In genomic region chr3:101963902-101964362, GRCh38 we compare ENCODE assay signal across 10 cellular contexts.
DNase-seq lines count a peak whose midpoint lies in the region; ATAC-seq and TF ChIP-seq lines count a peak whose summit lies in the region.
"Had no signal": no experiment of that assay in that cellular context is flagged by ENCODE, and none has a peak within 500 bp of the region (broad histone marks: within the 10 kb centered on the region; RNA-seq: fewer than 3 reads in every experiment).

No MANE protein-coding gene starts in this region.

- no peaks in the 10 kb centered on the region for H3K27me3 Mint-ChIP-seq in activated CD4-positive, alpha-beta memory T cell treated with anti-CD3 and anti-CD28 coated beads for 36 hours
- peaks cover 6% of the 10 kb centered on the region for H3K27me3 Mint-ChIP-seq in activated CD4-positive, alpha-beta memory T cell treated with anti-CD3 and anti-CD28 coated beads, Interleukin-2, amount 10 ng/mL, durations not matched to agents 7 days and 5 days

- H3K79me2 ChIP-seq in SK-N-SH (ENCODE audit: insufficient read depth) = no peaks in the 10 kb centered on the region

- H3K4me1 ChIP-seq in SK-N-SH (ENCODE audit: control insufficient read depth in 1 of 2, insufficient read depth in 2 of 2, low read depth in 1 of 2, low read length in 1 of 2) (no peaks in the 10 kb centered on the region), esophagus squamous epithelium (peaks cover 0 to 38% (median 4%) of the 10 kb centered on the region in 3 donors)
- H3K4me1 ChIP-seq: upper lobe of left lung had no signal

- peak; percentile 29 to 57; a peak in 1 of 4 replicates for TF ChIP-seq EP300 in SK-N-SH (IDR thresholded peaks at IDR 0.05; ENCODE audit: borderline replicate concordance in 1 of 2, low read depth in 1 of 2, low read length in 1 of 2)

- no peak overlapping the region for H3K4me3 Mint-ChIP-seq in activated CD4-positive, alpha-beta memory T cell treated with anti-CD3 and anti-CD28 coated beads for 36 hours
- H3K4me3 Mint-ChIP-seq in activated CD4-positive, alpha-beta memory T cell treated with anti-CD3 and anti-CD28 coated beads, Interleukin-2, amount 10 ng/mL, durations not matched to agents 7 days and 5 days = no peak overlapping the region
- no peak overlapping the region for H3K4me3 Mint-ChIP-seq in stimulated activated effector memory CD8-positive, alpha-beta T cell treated with anti-CD3 and anti-CD28 coated beads, Interleukin-12 subunit alpha, Interleukin-12 subunit beta, amount 100 ng/mL, for 72 hours

- DNase-seq in activated CD4-positive, alpha-beta memory T cell treated with anti-CD3 and anti-CD28 coated beads for 36 hours = peak; percentile 60
- no peak for DNase-seq in activated CD4-positive, alpha-beta memory T cell treated with anti-CD3 and anti-CD28 coated beads, Interleukin-2, amount 10 ng/mL, durations not matched to agents 7 days and 5 days
- DNase-seq in SK-N-SH (no peak), esophagus squamous epithelium (lab: John Stamatoyannopoulos, UW) (no peak), amygdala (lab: John Stamatoyannopoulos, UW) (no peak), pons (ENCODE audit: low spot score) (no peak)
- no peak for DNase-seq in stimulated activated effector memory CD8-positive, alpha-beta T cell treated with anti-CD3 and anti-CD28 coated beads, Interleukin-12 subunit alpha, Interleukin-12 subunit beta, amount 100 ng/mL, for 72 hours (ENCODE audit: low spot score in 2 of 2)
- DNase-seq: upper lobe of left lung had no signal

- no peak for TF ChIP-seq CTCF in SK-N-SH (IDR thresholded peaks at IDR 0.05)
- no peak for TF ChIP-seq CTCF in esophagus squamous epithelium (IDR thresholded peaks at IDR 0.05)

- H3K36me3 ChIP-seq in SK-N-SH (replicated peaks in 1 of 2; ENCODE audit: control insufficient read depth in 1 of 2, insufficient read depth in 2 of 2, low read length in 1 of 2) = no peaks in the 10 kb centered on the region
- no peaks in the 10 kb centered on the region for H3K36me3 ChIP-seq in esophagus squamous epithelium
- H3K36me3 ChIP-seq: upper lobe of left lung had no signal

- no peak for TF ChIP-seq RAD21 in SK-N-SH (IDR thresholded peaks at IDR 0.05; ENCODE audit: low read length)

- WGBS in SK-N-SH (ENCODE audit: low lambda C conversion rate) = 76% methylated on average over 3 of the region's 3 CpGs
- 26 to 50% methylated on average over 3 of the region's 3 CpGs for WGBS in esophagus squamous epithelium, 2 donors

- H3K9me3 ChIP-seq in SK-N-SH = peaks cover 8% of the 10 kb centered on the region; the same call in 1 of the 2 replicates
- no peaks in the 10 kb centered on the region for H3K9me3 ChIP-seq in esophagus squamous epithelium
- H3K9me3 ChIP-seq: upper lobe of left lung had no signal

- ATAC-seq in stimulated activated effector memory CD8-positive, alpha-beta T cell treated with anti-CD3 and anti-CD28 coated beads, Interleukin-12 subunit alpha, Interleukin-12 subunit beta, amount 100 ng/mL, for 72 hours = peak; percentile 87
- no peak for ATAC-seq in HG03135 (IDR thresholded peaks at IDR 0.05; ENCODE audit: unreplicated experiment)

- peaks cover 20% of the 10 kb centered on the region for H3F3A ChIP-seq in SK-N-SH (replicated peaks; ENCODE audit: insufficient read depth)

- H2AFZ ChIP-seq in SK-N-SH (ENCODE audit: low read depth) = no peak overlapping the region; the same call in 1 of the 2 replicates

- H3K9me2 ChIP-seq in SK-N-SH = no peaks in the 10 kb centered on the region

- H3K4me3 ChIP-seq in SK-N-SH (ENCODE audit: low read depth in 2 of 2, low read length in 1 of 2) = no peak overlapping the region
- H3K4me3 ChIP-seq in esophagus squamous epithelium = no peak overlapping the region
- H3K4me3 ChIP-seq: lung, upper lobe of left lung had no signal

- POLR2A ChIA-PET in activated CD4-positive, alpha-beta memory T cell treated with anti-CD3 and anti-CD28 coated beads for 36 hours (lab: Charles Lee) = interaction anchor here (0.9 to 1.6 kb wide), 2 partner anchors 12 to 114 kb away, joined by 3 read pairs; no protein-coding TSS in a partner anchor
- POLR2A ChIA-PET in activated CD4-positive, alpha-beta memory T cell treated with anti-CD3 and anti-CD28 coated beads, Interleukin-2, amount 10 ng/mL, durations not matched to agents 7 days and 5 days (lab: Charles Lee) = interaction anchor here (0.9 to 1.6 kb wide), 3 partner anchors 31 to 113 kb away, joined by 3 to 4 read pairs (median 4); no protein-coding TSS in a partner anchor
- POLR2A ChIA-PET in SK-N-SH (lab: Yijun Ruan, JAX) = no interaction called here

- no peak for TF ChIP-seq POLR2A in esophagus squamous epithelium (IDR thresholded peaks at IDR 0.05)

- H3K9ac ChIP-seq in SK-N-SH = no peak overlapping the region

- H3K4me2 ChIP-seq in SK-N-SH = peak overlapping the region; percentile 45

- H3K27me3 ChIP-seq in SK-N-SH (ENCODE audit: insufficient read depth) (no peaks in the 10 kb centered on the region), esophagus squamous epithelium (no peaks in the 10 kb centered on the region)
- H3K27me3 ChIP-seq: upper lobe of left lung had no signal

- intact Hi-C loops in activated CD4-positive, alpha-beta memory T cell treated with anti-CD3 and anti-CD28 coated beads for 36 hours (cut with micrococcal nuclease) = loop anchor here (1.0 kb wide), 1 partner anchor 23 kb away; no protein-coding TSS in a partner anchor
- intact Hi-C loops in esophagus squamous epithelium (cut with DNase I) = no loop called here

- H3K27ac Mint-ChIP-seq in activated CD4-positive, alpha-beta memory T cell treated with anti-CD3 and anti-CD28 coated beads for 36 hours = no peak overlapping the region
- no peak overlapping the region for H3K27ac Mint-ChIP-seq in activated CD4-positive, alpha-beta memory T cell treated with anti-CD3 and anti-CD28 coated beads, Interleukin-2, amount 10 ng/mL, durations not matched to agents 7 days and 5 days
- no peak overlapping the region for H3K27ac Mint-ChIP-seq in stimulated activated effector memory CD8-positive, alpha-beta T cell treated with anti-CD3 and anti-CD28 coated beads, Interleukin-12 subunit alpha, Interleukin-12 subunit beta, amount 100 ng/mL, for 72 hours

- no peaks in the 10 kb centered on the region for H4K20me1 ChIP-seq in SK-N-SH (ENCODE audit: insufficient read depth)

- peak overlapping the region in 1 of 2 experiments; percentile 44; a peak in 2 of 4 replicates for H3K27ac ChIP-seq in SK-N-SH (ENCODE audit: low read depth in 2 of 2, low read length in 1 of 2)
- H3K27ac ChIP-seq in esophagus squamous epithelium = peak overlapping the region; percentile 56 to 86 (median 68)
- H3K27ac ChIP-seq: upper lobe of left lung had no signal

- H3K36me3 Mint-ChIP-seq in activated CD4-positive, alpha-beta memory T cell treated with anti-CD3 and anti-CD28 coated beads for 36 hours = peaks cover 2% of the 10 kb centered on the region
- peaks cover 8% of the 10 kb centered on the region for H3K36me3 Mint-ChIP-seq in activated CD4-positive, alpha-beta memory T cell treated with anti-CD3 and anti-CD28 coated beads, Interleukin-2, amount 10 ng/mL, durations not matched to agents 7 days and 5 days (ENCODE audit: low read depth)
- peaks cover 5% of the 10 kb centered on the region for H3K36me3 Mint-ChIP-seq in stimulated activated effector memory CD8-positive, alpha-beta T cell treated with anti-CD3 and anti-CD28 coated beads, Interleukin-12 subunit alpha, Interleukin-12 subunit beta, amount 100 ng/mL, for 72 hours

- CTCF ChIA-PET in activated CD4-positive, alpha-beta memory T cell treated with anti-CD3 and anti-CD28 coated beads for 36 hours (lab: Charles Lee) = interaction anchor here (1.0 to 1.8 kb wide), 5 partner anchors 14 to 261 kb away, joined by 3 to 7 read pairs (median 4); no protein-coding TSS in a partner anchor
- CTCF ChIA-PET in activated CD4-positive, alpha-beta memory T cell treated with anti-CD3 and anti-CD28 coated beads, Interleukin-2, amount 10 ng/mL, durations not matched to agents 7 days and 5 days (lab: Charles Lee) = interaction anchor here (0.7 to 1.4 kb wide), 3 partner anchors 10 to 13 kb away, joined by 3 read pairs; no protein-coding TSS in a partner anchor
- CTCF ChIA-PET in SK-N-SH (lab: Yijun Ruan, JAX) = interaction anchor here (0.8 to 1.3 kb wide), 3 partner anchors 13 to 332 kb away, joined by 3 read pairs; no protein-coding TSS in a partner anchor

- peaks cover 24% of the 10 kb centered on the region for H3K4me1 Mint-ChIP-seq in activated CD4-positive, alpha-beta memory T cell treated with anti-CD3 and anti-CD28 coated beads for 36 hours (ENCODE audit: low read depth)
- H3K4me1 Mint-ChIP-seq in activated CD4-positive, alpha-beta memory T cell treated with anti-CD3 and anti-CD28 coated beads, Interleukin-2, amount 10 ng/mL, durations not matched to agents 7 days and 5 days = peaks cover 16% of the 10 kb centered on the region
- H3K4me1 Mint-ChIP-seq in stimulated activated effector memory CD8-positive, alpha-beta T cell treated with anti-CD3 and anti-CD28 coated beads, Interleukin-12 subunit alpha, Interleukin-12 subunit beta, amount 100 ng/mL, for 72 hours = peaks cover 17% of the 10 kb centered on the region

- H3K9me3 Mint-ChIP-seq in activated CD4-positive, alpha-beta memory T cell treated with anti-CD3 and anti-CD28 coated beads for 36 hours = peaks cover 2% of the 10 kb centered on the region
- peaks cover 9% of the 10 kb centered on the region for H3K9me3 Mint-ChIP-seq in activated CD4-positive, alpha-beta memory T cell treated with anti-CD3 and anti-CD28 coated beads, Interleukin-2, amount 10 ng/mL, durations not matched to agents 7 days and 5 days
- peaks cover 3% of the 10 kb centered on the region for H3K9me3 Mint-ChIP-seq in stimulated activated effector memory CD8-positive, alpha-beta T cell treated with anti-CD3 and anti-CD28 coated beads, Interleukin-12 subunit alpha, Interleukin-12 subunit beta, amount 100 ng/mL, for 72 hours

TF ChIP-seq in SK-N-SH, 30 proteins besides CTCF, POLR2A, EP300 and RAD21 (continues in another document):
- TF ChIP-seq USF2 (IDR thresholded peaks at IDR 0.05; ENCODE audit: borderline replicate concordance, low read depth, low read length) (no peak), GATA2 (CRISPR knock-in tag; IDR thresholded peaks at IDR 0.05) (no peak), MEF2A (IDR thresholded peaks at IDR 0.05; ENCODE audit: borderline replicate concordance, low read depth) (0 out of 2 replicates have a peak, but pooled peaks have one; percentile 9)
